Comparison of ENCODE assay signal across 23 cellular contexts in the genomic region with DNA sequence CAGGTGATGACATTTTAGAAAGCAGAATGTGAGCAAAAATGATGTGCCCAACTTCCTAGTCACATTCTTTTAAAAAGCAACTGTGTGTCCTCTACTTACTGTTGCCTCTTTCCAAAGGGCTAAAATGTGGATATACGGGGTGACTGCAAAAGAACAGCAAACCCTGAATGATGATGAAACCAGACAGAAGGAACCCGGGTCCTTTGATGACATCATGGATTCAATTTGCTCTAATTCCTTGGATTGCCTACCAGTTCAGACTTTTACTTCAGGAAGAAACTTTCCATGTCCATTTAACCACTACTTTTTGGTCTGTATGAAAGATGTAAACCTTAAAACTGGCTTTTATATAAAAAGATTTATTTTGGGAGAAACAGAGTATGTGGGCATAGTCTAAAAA.
"Had no signal": no experiment of that assay in that cellular context is flagged by ENCODE, and none has a peak within 500 bp of the region (broad histone marks: within the 10 kb centered on the region; RNA-seq: fewer than 3 reads in every experiment).

No MANE protein-coding gene starts in this region.

- H3K27me3 Mint-ChIP-seq: naive thymus-derived CD4-positive, alpha-beta T cell had no signal

- H3K27ac ChIP-seq: coronary artery, dorsolateral prefrontal cortex, esophagus muscularis mucosa, foreskin keratinocyte, gastroesophageal sphincter, heart right ventricle, left lung, lower lobe of right lung had no signal

- H3K27ac Mint-ChIP-seq: naive thymus-derived CD4-positive, alpha-beta T cell had no signal

- H3K4me3 Mint-ChIP-seq: naive thymus-derived CD4-positive, alpha-beta T cell had no signal

- H3K9me3 ChIP-seq: lower lobe of right lung had no signal

- H3K4me1 ChIP-seq: esophagus muscularis mucosa, foreskin keratinocyte, gastroesophageal sphincter, left lung, lower lobe of right lung had no signal

- H3K36me3 ChIP-seq: esophagus muscularis mucosa, gastroesophageal sphincter, heart right ventricle, left lung, lower lobe of right lung had no signal

- ATAC-seq: foreskin keratinocyte; gastroesophageal sphincter; heart right ventricle; left cardiac atrium; left lung; left ventricle myocardium superior; lower lobe of right lung; naive thymus-derived CD4-positive, alpha-beta T cell had no signal

- DNase-seq: dermis blood vessel endothelial cell; dorsolateral prefrontal cortex; effector CD4-positive, alpha-beta T cell; effector memory CD4-positive, alpha-beta T cell; foreskin keratinocyte; head of caudate nucleus; heart right ventricle; hippocampal formation; left cardiac atrium; left lung; left ventricle myocardium superior; lower lobe of right lung; mesendoderm; midbrain; naive thymus-derived CD4-positive, alpha-beta T cell had no signal

- H3K4me3 ChIP-seq: coronary artery, dorsolateral prefrontal cortex, esophagus muscularis mucosa, gastroesophageal sphincter, heart right ventricle, left lung, lower lobe of right lung had no signal

- H3K27me3 ChIP-seq: dorsolateral prefrontal cortex, esophagus muscularis mucosa, foreskin keratinocyte, gastroesophageal sphincter, heart right ventricle, left lung had no signal

- FAIRE-seq: colon, endothelial cell of umbilical vein, frontal cortex, islet of Langerhans, keratinocyte had no signal
